In the genomic region with DNA sequence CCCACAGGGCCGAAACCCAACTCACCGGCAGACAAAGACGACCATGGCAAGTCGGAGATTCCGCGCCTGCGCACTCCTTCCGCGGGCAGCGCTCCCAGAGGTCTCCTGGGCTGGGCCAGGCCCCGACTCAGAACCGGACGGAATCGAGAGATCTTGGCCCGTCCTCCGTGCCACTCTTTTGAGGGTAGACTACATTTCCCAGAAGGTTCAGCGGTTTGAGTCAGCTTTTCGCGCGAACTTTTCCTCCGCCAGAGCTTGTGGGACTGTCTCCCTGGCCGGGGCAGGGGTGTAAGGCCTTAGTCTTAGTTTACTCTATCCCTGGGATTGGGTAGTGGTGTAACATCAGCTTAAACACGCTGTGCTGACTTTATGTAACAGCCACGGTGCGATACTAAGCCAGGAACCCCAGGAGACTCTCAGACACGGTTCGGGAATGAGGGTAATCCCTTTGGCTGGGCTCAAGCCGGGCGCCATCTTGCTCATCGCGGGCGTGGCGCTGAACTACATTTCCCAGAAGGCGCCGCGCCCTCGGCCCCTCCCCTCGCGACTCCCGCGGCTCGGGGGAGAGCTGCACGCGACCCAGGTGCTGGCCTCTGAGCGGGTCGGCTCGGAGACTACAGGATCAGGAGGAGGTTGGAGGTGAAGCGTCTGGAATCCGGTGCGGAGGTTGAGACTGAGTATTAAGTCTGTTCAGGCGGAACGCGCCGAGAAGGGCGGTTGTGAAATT, we compare ENCODE assay signal across 8 cellular contexts. TPM values are rescaled to one million over a fixed set of nuclear protein-coding genes. Genes with fewer than 3 reads are reported as not detected.
A peak's percentile ranks its signal among the peaks of the same experiment; 100 is the strongest.
DNase-seq lines count a peak whose midpoint lies in the region; ATAC-seq and TF ChIP-seq lines count a peak whose summit lies in the region.

ZNF260 (minus strand) TSS at position 78 of the 727 bp plus-strand sequence. CDS start 13,033 bp downstream, outside the sequence.

- H3K36me3 Mint-ChIP-seq in activated naive CD8-positive, alpha-beta T cell = peaks cover 30% of the 10 kb centered on the region

- H3K27ac ChIP-seq in temporal lobe (ENCODE audit: low read depth, low read length) = peak within 1 kb of the TSS; percentile 92

- H3K9me3 Mint-ChIP-seq in activated naive CD8-positive, alpha-beta T cell (ENCODE audit: low read depth) = peaks cover 1% of the 10 kb centered on the region

- H3K4me3 Mint-ChIP-seq in activated naive CD8-positive, alpha-beta T cell = peak within 1 kb of the TSS; percentile 98

- H3K4me1 Mint-ChIP-seq in activated naive CD8-positive, alpha-beta T cell (ENCODE audit: low read depth) = peaks cover 27% of the 10 kb centered on the region

- DNase-seq in GM04504 (ENCODE audit: low read depth) = peak; percentile 98
- DNase-seq in NCI-H1092 treated with DMSO at 0.1 percent for 48 hours (lab: John Stamatoyannopoulos, UW) = peak; percentile 92
- DNase-seq in glomerular visceral epithelial cell (ENCODE audit: extremely low spot score) = peak; percentile 95
- DNase-seq in occipital lobe (lab: John Stamatoyannopoulos, UW) = peak; percentile 94

- peak; percentile 83 for ATAC-seq in HG02571 (IDR thresholded peaks at IDR 0.05; ENCODE audit: unreplicated experiment)
- ATAC-seq in SK-N-SH treated with all-trans-retinoic acid at 6 μM for 48 hours = peak; percentile 97

- no peaks in the 10 kb centered on the region for H3K27me3 Mint-ChIP-seq in activated naive CD8-positive, alpha-beta T cell

- peak within 1 kb of the TSS; percentile 97 for H3K27ac Mint-ChIP-seq in activated naive CD8-positive, alpha-beta T cell

TF ChIP-seq in SK-N-SH treated with all-trans-retinoic acid at 6 μM for 48 hours, 23 proteins besides CTCF, POLR2A, EP300 and RAD21:
- TF ChIP-seq CREB5 (CRISPR knock-in tag; IDR thresholded peaks at IDR 0.05; ENCODE audit: low read depth) = no peak
- 0 out of 2 replicates have a peak, but pooled peaks have one; percentile 53 for TF ChIP-seq CSDC2 (CRISPR knock-in tag; IDR thresholded peaks at IDR 0.05)

RNA-seq across cellular contexts. Expression of gene ZNF260, which starts in this region (rescaled TPM):
- total RNA-seq in occipital lobe = 48.4 TPM
- 31.0 TPM for total RNA-seq in temporal lobe

Comparison
In these comparisons a context has a peak if more than half of its experiments do, and no peak if none do; other contexts are left out.
1. Peak in every context shown above with its lines: DNase-seq, ATAC-seq and H3K27ac ChIP-seq.